13 cellular contexts compared by ENCODE assay signal in the genomic region with DNA sequence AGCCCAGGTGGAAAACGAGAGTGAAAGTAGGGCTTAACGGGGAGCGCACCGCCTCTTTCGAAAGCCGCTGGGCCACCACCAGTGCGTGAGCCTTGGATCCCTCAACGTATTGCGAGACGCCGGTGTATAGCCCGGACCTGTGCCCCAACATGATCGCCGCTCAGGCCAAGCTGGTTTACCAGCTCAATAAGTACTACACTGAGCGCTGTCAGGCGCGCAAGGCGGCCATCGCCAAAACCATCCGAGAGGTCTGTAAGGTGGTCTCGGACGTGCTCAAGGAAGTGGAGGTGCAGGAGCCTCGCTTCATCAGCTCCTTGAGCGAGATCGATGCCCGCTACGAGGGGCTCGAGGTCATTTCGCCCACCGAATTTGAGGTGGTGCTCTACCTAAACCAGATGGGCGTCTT. TPM values are rescaled to one million over a fixed set of nuclear protein-coding genes. Genes with fewer than 3 reads are reported as not detected.
DNase-seq lines count a peak whose midpoint lies in the region; ATAC-seq and TF ChIP-seq lines count a peak whose summit lies in the region.
"Had no signal": no experiment of that assay in that cellular context is flagged by ENCODE, and none has a peak within 500 bp of the region (broad histone marks: within the 10 kb centered on the region; RNA-seq: fewer than 3 reads in every experiment).

No MANE protein-coding gene starts in this region.

- no peak for TF ChIP-seq POLR2A in tibial nerve (IDR thresholded peaks at IDR 0.05)

- peak overlapping the region; percentile 94 for H3K27ac Mint-ChIP-seq in mesothelial cell of epicardium
- H3K27ac Mint-ChIP-seq: IgD-negative memory B cell had no signal

- peaks cover 45% of the 10 kb centered on the region for H3K4me1 Mint-ChIP-seq in mesothelial cell of epicardium
- H3K4me1 Mint-ChIP-seq: IgD-negative memory B cell had no signal

- H3K27me3 ChIP-seq in SJSA1 (replicated peaks) (peaks cover 33% of the 10 kb centered on the region), tibial nerve (no peaks in the 10 kb centered on the region)

- no peaks in the 10 kb centered on the region for H3K9me3 Mint-ChIP-seq in mesothelial cell of epicardium

- no peak for ATAC-seq in GM18868 (IDR thresholded peaks at IDR 0.05; ENCODE audit: unreplicated experiment)
- no peak for ATAC-seq in HG02973 (IDR thresholded peaks at IDR 0.05; ENCODE audit: unreplicated experiment)

- H3K36me3 Mint-ChIP-seq in mesothelial cell of epicardium = peaks cover 2% of the 10 kb centered on the region

- H3K9me3 ChIP-seq in SJSA1 (replicated peaks) = no peaks in the 10 kb centered on the region
- H3K9me3 ChIP-seq in tibial nerve = peaks cover 0 to 4% (median 0%) of the 10 kb centered on the region in 4 donors

- peak overlapping the region; percentile 43 for H3K4me3 ChIP-seq in SJSA1
- peak overlapping the region; percentile 58 for H3K4me3 ChIP-seq in fibroblast of pulmonary artery (replicated peaks; ENCODE audit: low read depth, low read length)
- peak overlapping the region; percentile 23 to 53 (median 34) for H3K4me3 ChIP-seq in tibial nerve

- peak; percentile 40 to 43 for DNase-seq in SJSA1 (ENCODE audit: low read depth in 1 of 2, low spot score in 2 of 2)
- peak; percentile 36 for DNase-seq in fibroblast of pulmonary artery (ENCODE audit: low read depth)
- peak in 1 of 2 experiments; percentile 57 for DNase-seq in mesothelial cell of epicardium (ENCODE audit: low spot score in 2 of 2, unreplicated experiment in 2 of 2)
- DNase-seq in tibial nerve (ENCODE audit: low spot score in 2 of 2) = no peak
- no peak for DNase-seq in NCI-H2029 (lab: John Stamatoyannopoulos, UW)
- no peak for DNase-seq in cerebellar nuclear complex (lab: John Stamatoyannopoulos, UW)
- DNase-seq: activated T-cell treated with anti-CD3 and anti-CD28 coated beads, Interleukin-2, amount 50 U/mL, for 1 hour; DND-41; NCI-H524; stimulated activated CD4-positive, alpha-beta T cell treated with anti-CD3 and anti-CD28 coated beads, Interleukin-4, amount 100 ng/mL, for 4 hours had no signal

- H3K36me3 ChIP-seq in SJSA1 (no peaks in the 10 kb centered on the region), tibial nerve (peaks cover 0 to 15% (median 0%) of the 10 kb centered on the region in 3 donors)

- 33 to 42% methylated on average over 20 to 31 of the region's 31 CpGs for WGBS in tibial nerve, 2 donors

- H3K4me1 ChIP-seq in SJSA1 (replicated peaks) (peaks cover 13% of the 10 kb centered on the region), tibial nerve (peaks cover 0 to 8% (median 0%) of the 10 kb centered on the region in 4 donors)

- TF ChIP-seq EP300 in tibial nerve (IDR thresholded peaks at IDR 0.05) = no peak

- H3K4me3 Mint-ChIP-seq in mesothelial cell of epicardium = peak overlapping the region; percentile 86
- H3K4me3 Mint-ChIP-seq: IgD-negative memory B cell had no signal

- peaks cover 79% of the 10 kb centered on the region for H3K27me3 Mint-ChIP-seq in mesothelial cell of epicardium (ENCODE audit: low read depth)
- H3K27me3 Mint-ChIP-seq: IgD-negative memory B cell had no signal

- no peak for TF ChIP-seq CTCF in fibroblast of pulmonary artery (IDR thresholded peaks at IDR 0.05; ENCODE audit: low read length, missing control alignments)
- no peak for TF ChIP-seq CTCF in mesothelial cell of epicardium (IDR thresholded peaks at IDR 0.05; ENCODE audit: unreplicated experiment)
- TF ChIP-seq CTCF in tibial nerve (IDR thresholded peaks at IDR 0.05) = no peak

- no peak overlapping the region for H3K27ac ChIP-seq in SJSA1
- peak overlapping the region in 1 of 4 donors; percentile 51 for H3K27ac ChIP-seq in tibial nerve

RNA-seq across cellular contexts. Expression of a gene that starts 0.9 kb away (rescaled TPM):
- total RNA-seq in SJSA1 (2014; rRNA removed; shearing (Covaris generic)) = not detected in 2 replicates
- total RNA-seq in mesothelial cell of epicardium (14.2 to 16.0 TPM (median 14.4 TPM) in 3 replicates), tibial nerve (under 1 TPM in 1 of 4 donors, not detected in 3; 0.20 TPM)

Comparison
In these comparisons a context has a peak if more than half of its experiments do, and no peak if none do; other contexts are left out.
1. DNase-seq: peak in SJSA1 (2 of 2) and fibroblast of pulmonary artery (single experiment); none in tibial nerve (0 of 2), NCI-H2029 (single experiment) and cerebellar nuclear complex (0 of 2).
2. RNA of a gene that starts 0.9 kb away (total RNA-seq): 14.2 to 16.0 TPM in mesothelial cell of epicardium; not detected in SJSA1 and 0.20 TPM in tibial nerve; every median in the first group is over 10 times any median in the second.
3. Peak in every context shown above with its lines, with median percentiles within 50 percentile points of each other: H3K4me3 ChIP-seq.